23 cellular contexts compared by ENCODE assay signal in genomic region chr13:111946214-111946613, GRCh38.
"Had no signal": no experiment of that assay in that cellular context is flagged by ENCODE, and none has a peak within 500 bp of the region (broad histone marks: within the 10 kb centered on the region; RNA-seq: fewer than 3 reads in every experiment).

No MANE protein-coding gene starts in this region.

- H3K27ac ChIP-seq: breast epithelium, gastrocnemius medialis, ovary, prostate gland, testis, transverse colon had no signal

- H3K9me3 ChIP-seq: gastrocnemius medialis, prostate gland, testis had no signal

- FAIRE-seq: colon, endometrium, keratinocyte had no signal

- DNase-seq: activated CD4-positive, alpha-beta T cell treated with anti-CD3 and anti-CD28 coated beads for 36 hours; activated CD4-positive, alpha-beta T cell treated with anti-CD3 and anti-CD28 coated beads, Interleukin-2, amount 50 U/mL, for 4 hours; activated CD4-positive, CD25-positive, alpha-beta regulatory T cell; activated naive CD4-positive, alpha-beta T cell; activated T-cell treated with anti-CD3 and anti-CD28 coated beads, Interleukin-2, amount 50 U/mL, for 4 hours; dermis blood vessel endothelial cell; effector CD8-positive, alpha-beta T cell; gastrocnemius medialis; glutamatergic neuron; left cardiac atrium; mammary epithelial cell; naive B cell; nephron progenitor cell; retina; stimulated activated naive CD4-positive, alpha-beta T cell treated with Interleukin-2 at 50 U/mL for 16 hours; testis; transverse colon had no signal

- H3K4me1 ChIP-seq: breast epithelium, gastrocnemius medialis, prostate gland, testis, transverse colon had no signal

- H3K27me3 ChIP-seq: gastrocnemius medialis, ovary, testis, transverse colon had no signal

- H3K36me3 ChIP-seq: breast epithelium, gastrocnemius medialis, ovary, prostate gland, transverse colon had no signal

- H3K4me3 ChIP-seq: breast epithelium, gastrocnemius medialis, ovary, prostate gland, testis, transverse colon had no signal
